ENCODE assay signal across 12 cellular contexts in the genomic region with DNA sequence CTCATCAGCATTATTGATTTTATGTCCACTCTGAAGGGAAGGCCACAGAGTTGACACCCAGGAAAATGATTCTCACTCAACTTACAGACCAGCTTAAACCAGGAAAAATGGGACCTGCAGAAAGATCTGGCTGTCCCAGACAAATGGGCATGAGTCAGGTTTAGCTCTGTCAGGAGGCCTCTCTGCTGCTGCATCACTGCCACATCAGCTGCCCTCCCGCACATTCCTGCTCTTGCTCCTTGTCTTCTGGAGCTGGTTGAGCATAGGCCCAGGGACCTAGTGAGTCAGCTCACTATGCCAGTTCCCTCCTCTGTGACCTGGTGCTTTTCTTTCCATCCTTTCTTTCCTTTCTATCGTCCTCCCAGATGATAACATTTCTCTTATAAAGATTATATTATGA. TPM values are rescaled to one million over a fixed set of nuclear protein-coding genes. Genes with fewer than 3 reads are reported as not detected.
DNase-seq lines count a peak whose midpoint lies in the region; ATAC-seq and TF ChIP-seq lines count a peak whose summit lies in the region.
"Had no signal": no experiment of that assay in that cellular context is flagged by ENCODE, and none has a peak within 500 bp of the region (broad histone marks: within the 10 kb centered on the region; RNA-seq: fewer than 3 reads in every experiment).

No MANE protein-coding gene starts in this region.

- H3K4me1 ChIP-seq in CD8-positive, alpha-beta memory T cell (ENCODE audit: insufficient read depth, low read length), result no peaks in the 10 kb centered on the region
- H3K4me1 ChIP-seq: sigmoid colon had no signal

- H3K27me3 ChIP-seq in CD8-positive, alpha-beta memory T cell (ENCODE audit: insufficient read depth, low read length, poor library complexity, severe bottlenecking), result no peaks in the 10 kb centered on the region
- H3K27me3 ChIP-seq: BLaER1 treated with 17β-estradiol and CSF1 and Interleukin-3, amounts not matched to agents 10 nM and 100 nM; sigmoid colon had no signal

- intact Hi-C loops in natural killer cell (cut with micrococcal nuclease), result no loop called here

- CTCF ChIA-PET in CD8-positive, alpha-beta memory T cell (lab: Charles Lee), result interaction anchor here (0.7 to 2.4 kb wide), 4 partner anchors 11 to 31 kb away, joined by 3 to 7 read pairs (median 5); a partner anchor contains a TSS

- no peak overlapping the region for H3K4me3 Mint-ChIP-seq in natural killer cell treated with Interleukin-12 subunit alpha and Interleukin-12 subunit beta and Interleukin-15 and Interleukin-18, amount 100 ng/mL, for 72 hours
- no peak overlapping the region for H3K4me3 Mint-ChIP-seq in natural killer cell
- no peak overlapping the region for H3K4me3 Mint-ChIP-seq in CD8-positive, alpha-beta memory T cell

- no peaks in the 10 kb centered on the region for H3K9me3 Mint-ChIP-seq in natural killer cell treated with Interleukin-12 subunit alpha and Interleukin-12 subunit beta and Interleukin-15 and Interleukin-18, amount 100 ng/mL, for 72 hours
- no peaks in the 10 kb centered on the region for H3K9me3 Mint-ChIP-seq in natural killer cell
- peaks cover 4 to 9% (median 6%) of the 10 kb centered on the region in 5 donors for H3K9me3 Mint-ChIP-seq in CD8-positive, alpha-beta memory T cell

- no peak for ATAC-seq in natural killer cell treated with Interleukin-12 subunit alpha and Interleukin-12 subunit beta and Interleukin-15 and Interleukin-18, amount 100 ng/mL, for 72 hours
- no peak for ATAC-seq in natural killer cell
- no peak for ATAC-seq in HG02610 (IDR thresholded peaks at IDR 0.05; ENCODE audit: unreplicated experiment)

- peaks cover 30 to 44% of the 10 kb centered on the region in 2 donors for H3K4me1 Mint-ChIP-seq in natural killer cell treated with Interleukin-12 subunit alpha and Interleukin-12 subunit beta and Interleukin-15 and Interleukin-18, amount 100 ng/mL, for 72 hours (ENCODE audit: low read depth in 2 of 2)
- H3K4me1 Mint-ChIP-seq in natural killer cell, result no peaks in the 10 kb centered on the region
- no peaks in the 10 kb centered on the region for H3K4me1 Mint-ChIP-seq in CD8-positive, alpha-beta memory T cell

- no peak for TF ChIP-seq CTCF in natural killer cell (IDR thresholded peaks at IDR 0.05)

- peak overlapping the region; percentile 25 to 30 for H3K27ac Mint-ChIP-seq in natural killer cell treated with Interleukin-12 subunit alpha and Interleukin-12 subunit beta and Interleukin-15 and Interleukin-18, amount 100 ng/mL, for 72 hours
- no peak overlapping the region for H3K27ac Mint-ChIP-seq in natural killer cell
- H3K27ac Mint-ChIP-seq in CD8-positive, alpha-beta memory T cell, result no peak overlapping the region

- H3K27me3 Mint-ChIP-seq in natural killer cell treated with Interleukin-12 subunit alpha and Interleukin-12 subunit beta and Interleukin-15 and Interleukin-18, amount 100 ng/mL, for 72 hours, result peaks cover 0 to 7% of the 10 kb centered on the region in 2 donors
- H3K27me3 Mint-ChIP-seq in natural killer cell (ENCODE audit: low read depth in 2 of 2), result peaks cover 21 to 39% of the 10 kb centered on the region in 2 donors
- peaks cover 10 to 29% of the 10 kb centered on the region in 2 donors for H3K27me3 Mint-ChIP-seq in CD8-positive, alpha-beta memory T cell

- no peak overlapping the region for H3K27ac ChIP-seq in CD8-positive, alpha-beta memory T cell (ENCODE audit: low read depth, low read length)
- H3K27ac ChIP-seq: BLaER1 treated with 17β-estradiol and CSF1 and Interleukin-3, amounts not matched to agents 10 nM and 100 nM; sigmoid colon had no signal

- H3K36me3 Mint-ChIP-seq in natural killer cell treated with Interleukin-12 subunit alpha and Interleukin-12 subunit beta and Interleukin-15 and Interleukin-18, amount 100 ng/mL, for 72 hours, result peaks cover 5% of the 10 kb centered on the region
- no peaks in the 10 kb centered on the region for H3K36me3 Mint-ChIP-seq in natural killer cell
- peaks cover 0 to 18% (median 0%) of the 10 kb centered on the region in 3 donors for H3K36me3 Mint-ChIP-seq in CD8-positive, alpha-beta memory T cell

- no peaks in the 10 kb centered on the region for H3K9me3 ChIP-seq in CD8-positive, alpha-beta memory T cell (ENCODE audit: low read length)

- H3K36me3 ChIP-seq in CD8-positive, alpha-beta memory T cell (ENCODE audit: insufficient read depth, low read length), result no peaks in the 10 kb centered on the region
- H3K36me3 ChIP-seq: BLaER1 treated with 17β-estradiol and CSF1 and Interleukin-3, amounts not matched to agents 10 nM and 100 nM; sigmoid colon had no signal

- POLR2A ChIA-PET in CD8-positive, alpha-beta memory T cell (lab: Charles Lee), result no interaction called here

- H3K4me3 ChIP-seq in CD8-positive, alpha-beta memory T cell (ENCODE audit: low read length), result no peak overlapping the region
- H3K4me3 ChIP-seq: BLaER1 treated with 17β-estradiol and CSF1 and Interleukin-3, amounts not matched to agents 10 nM and 100 nM; sigmoid colon had no signal

- no peak for DNase-seq in natural killer cell treated with Interleukin-12 subunit alpha and Interleukin-12 subunit beta and Interleukin-15 and Interleukin-18, amount 100 ng/mL, for 72 hours (ENCODE audit: low spot score)
- DNase-seq in natural killer cell (no peak), T1000 (lab: John Stamatoyannopoulos, UW) (peak; percentile 60), fibroblast of peridontal ligament (ENCODE audit: extremely low read depth) (peak; percentile 82), stromal cell of bone marrow (ENCODE audit: low read depth) (peak; percentile 81), OCI-M2 (lab: John Stamatoyannopoulos, UW; ENCODE audit: unreplicated experiment) (no peak)
- no peak for DNase-seq in CD8-positive, alpha-beta memory T cell
- DNase-seq: activated T-cell treated with anti-CD3 and anti-CD28 coated beads, Interleukin-2, amount 50 U/mL, for 48 hours; NCI-H1417; sigmoid colon had no signal

RNA-seq across cellular contexts. Expression of a gene that starts 18.8 kb away (rescaled TPM):
- 10 to 100 TPM; 39.7 to 41.8 TPM for total RNA-seq in natural killer cell treated with Interleukin-12 subunit alpha and Interleukin-12 subunit beta and Interleukin-15 and Interleukin-18, amount 100 ng/mL, for 72 hours
- total RNA-seq in natural killer cell, result 10 to 100 TPM; 53.3 to 56.3 (median 55.3) TPM
- total RNA-seq in CD8-positive, alpha-beta memory T cell, result 10 to 100 TPM; 54.9 to 60.1 TPM
- 17.7 TPM for polyA plus RNA-seq in CD8-positive, alpha-beta memory T cell

Comparison
In these comparisons a context has a peak if more than half of its experiments do, and no peak if none do; other contexts are left out.
1. H3K27ac Mint-ChIP-seq: peak in natural killer cell treated with Interleukin-12 subunit alpha and Interleukin-12 subunit beta and Interleukin-15 and Interleukin-18, amount 100 ng/mL, for 72 hours (2 of 2); none in natural killer cell (0 of 2) and CD8-positive, alpha-beta memory T cell (0 of 8).
2. DNase-seq: peak in T1000 (single experiment), fibroblast of peridontal ligament (single experiment) and stromal cell of bone marrow (single experiment); none in natural killer cell treated with Interleukin-12 subunit alpha and Interleukin-12 subunit beta and Interleukin-15 and Interleukin-18, amount 100 ng/mL, for 72 hours (single experiment), natural killer cell (single experiment), OCI-M2 (single experiment) and CD8-positive, alpha-beta memory T cell (0 of 5).